Comparison of ENCODE assay signal across 8 cellular contexts in genomic region chr14:88189040-88189839, GRCh38.
DNase-seq lines count a peak whose midpoint lies in the region; ATAC-seq and TF ChIP-seq lines count a peak whose summit lies in the region.

No MANE protein-coding gene starts in this region.

- H3K36me3 ChIP-seq in thoracic aorta, result no peaks in the 10 kb centered on the region

- H3K27me3 Mint-ChIP-seq in natural killer cell (ENCODE audit: low read depth in 2 of 2), result peaks cover 6 to 38% of the 10 kb centered on the region in 2 donors

- TF ChIP-seq CTCF in fibroblast of mammary gland (conservative IDR thresholded peaks at IDR 0.05; ENCODE audit: control insufficient read depth, insufficient read depth, low read depth, low read length) (peak; percentile 77), natural killer cell (IDR thresholded peaks at IDR 0.05) (peak; percentile 61), thoracic aorta (IDR thresholded peaks at IDR 0.05) (peak; percentile 15)

- H3K27ac ChIP-seq in thoracic aorta, result no peak overlapping the region

- ATAC-seq in GM19328 (IDR thresholded peaks at IDR 0.05; ENCODE audit: unreplicated experiment), result peak; percentile 84
- ATAC-seq in HG03565 (IDR thresholded peaks at IDR 0.05; ENCODE audit: unreplicated experiment), result peak; percentile 76
- ATAC-seq in natural killer cell, result peak in 2 of 3 donors; percentile 60 to 72
- peak; percentile 25 for ATAC-seq in thoracic aorta (ENCODE audit: insufficient number of reproducible peaks, low FRiP score, low read depth)

- peaks cover 10 to 13% of the 10 kb centered on the region in 2 donors for H3K4me1 Mint-ChIP-seq in natural killer cell

- H3K4me1 ChIP-seq in thoracic aorta (ENCODE audit: control insufficient read depth in 1 of 2, low read depth in 2 of 2), result no peaks in the 10 kb centered on the region

- peak; percentile 86 for DNase-seq in COLO668 (lab: John Stamatoyannopoulos, UW; ENCODE audit: unreplicated experiment)
- DNase-seq in NCI-H526 (lab: John Stamatoyannopoulos, UW), result peak; percentile 54 to 89
- DNase-seq in activated CD8-positive, alpha-beta memory T cell treated with anti-CD3 and anti-CD28 coated beads for 24 hours, result peak; percentile 68
- peak; percentile 91 for DNase-seq in fibroblast of mammary gland (ENCODE audit: low read depth)
- no peak for DNase-seq in natural killer cell
- DNase-seq in thoracic aorta (ENCODE audit: low spot score), result peak; percentile 16

- no peaks in the 10 kb centered on the region for H3K9me3 ChIP-seq in thoracic aorta

- H3K27me3 ChIP-seq in thoracic aorta (replicated peaks; ENCODE audit: insufficient read depth), result no peaks in the 10 kb centered on the region

- no peaks in the 10 kb centered on the region for H3K36me3 Mint-ChIP-seq in natural killer cell

- H3K4me3 Mint-ChIP-seq in natural killer cell, result peak overlapping the region; percentile 62

- intact Hi-C loops in natural killer cell (cut with micrococcal nuclease), result no loop called here

- H3K4me3 ChIP-seq in fibroblast of mammary gland (ENCODE audit: control insufficient read depth, low read depth, low read length) (no peak overlapping the region), thoracic aorta (peak overlapping the region; percentile 47)

- H3K9me3 Mint-ChIP-seq in natural killer cell, result no peaks in the 10 kb centered on the region

- no peak overlapping the region for H3K27ac Mint-ChIP-seq in natural killer cell

Comparison
In these comparisons a context has a peak if more than half of its experiments do, and no peak if none do; other contexts are left out.
1. ATAC-seq: peak in every context shown above with its lines; median percentile 84 in GM19328; 76 in HG03565; 66 in natural killer cell; 25 in thoracic aorta.
2. CTCF ChIP-seq: peak in every context shown above with its lines; median percentile 77 in fibroblast of mammary gland; 61 in natural killer cell; 15 in thoracic aorta.